Comparison of ENCODE assay signal across 32 cellular contexts in the genomic region with DNA sequence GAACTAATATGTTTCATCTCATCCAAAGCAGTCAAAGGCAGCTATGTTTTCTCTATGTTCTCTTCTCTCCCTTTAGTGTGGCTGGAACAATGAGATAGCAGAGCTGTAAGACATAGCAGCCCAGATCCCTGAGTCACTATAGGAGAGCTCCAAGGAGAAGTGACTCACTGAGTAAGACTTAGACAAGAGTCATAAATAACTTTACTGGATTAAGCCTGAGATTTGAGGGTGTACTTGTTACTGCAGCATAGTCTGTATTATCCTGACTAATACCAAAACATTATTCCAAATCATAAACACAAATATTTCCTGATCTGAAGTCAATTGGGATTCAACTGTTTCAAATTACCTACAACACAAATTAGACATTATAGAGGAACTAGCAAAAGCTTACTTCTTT. TPM values are rescaled to one million over a fixed set of nuclear protein-coding genes. Genes with fewer than 3 reads are reported as not detected.
"Had no signal": no experiment of that assay in that cellular context is flagged by ENCODE, and none has a peak within 500 bp of the region (broad histone marks: within the 10 kb centered on the region; RNA-seq: fewer than 3 reads in every experiment).

No MANE protein-coding gene starts in this region.

- H3K4me3 Mint-ChIP-seq: activated CD4-positive, alpha-beta T cell treated with anti-CD3 and anti-CD28 coated beads for 36 hours; activated CD8-positive, alpha-beta memory T cell treated with anti-CD3 and anti-CD28 coated beads, Interleukin-2, amount 10 ng/mL, durations not matched to agents 7 days and 5 days; activated CD8-positive, alpha-beta T cell treated with anti-CD3 and anti-CD28 coated beads, Interleukin-2, amount 10 ng/mL, durations not matched to agents 7 days and 5 days; activated naive CD4-positive, alpha-beta T cell treated with anti-CD3 and anti-CD28 coated beads, Interleukin-2, amount 50 U/mL, for 24 hours; activated naive CD8-positive, alpha-beta T cell treated with anti-CD3 and anti-CD28 coated beads, Interleukin-2, amount 50 U/mL, for 24 hours; naive thymus-derived CD4-positive, alpha-beta T cell; T-helper 2 cell treated with Interferon-gamma antibody and Interleukin-4, amounts not matched to agents 5 μg/mL and 100 μg/mL, for 36 hours had no signal

- H3K27ac Mint-ChIP-seq: activated CD4-positive, alpha-beta T cell treated with anti-CD3 and anti-CD28 coated beads for 36 hours; activated CD8-positive, alpha-beta memory T cell treated with anti-CD3 and anti-CD28 coated beads, Interleukin-2, amount 10 ng/mL, durations not matched to agents 7 days and 5 days; activated CD8-positive, alpha-beta T cell treated with anti-CD3 and anti-CD28 coated beads, Interleukin-2, amount 10 ng/mL, durations not matched to agents 7 days and 5 days; activated naive CD4-positive, alpha-beta T cell treated with anti-CD3 and anti-CD28 coated beads, Interleukin-2, amount 50 U/mL, for 24 hours; activated naive CD8-positive, alpha-beta T cell treated with anti-CD3 and anti-CD28 coated beads, Interleukin-2, amount 50 U/mL, for 24 hours; activated T-helper 2 cell treated with anti-CD3 and anti-CD28 coated beads, Interferon-gamma antibody, Interleukin-2, Interleukin-4, amounts not matched to agents 10 μg/mL and 5 μg/mL and 100 μg/mL, durations not matched to agents 14 hours and 24 hours and 36 hours; naive thymus-derived CD4-positive, alpha-beta T cell; T-helper 2 cell treated with Interferon-gamma antibody and Interleukin-4, amounts not matched to agents 5 μg/mL and 100 μg/mL, for 36 hours had no signal

- H3K9me3 ChIP-seq: colonic mucosa, pancreas, psoas muscle, tibial nerve had no signal

- H3K27me3 ChIP-seq: colonic mucosa, tibial nerve had no signal

- H3K4me1 Mint-ChIP-seq: activated CD4-positive, alpha-beta T cell treated with anti-CD3 and anti-CD28 coated beads for 36 hours; activated CD8-positive, alpha-beta memory T cell treated with anti-CD3 and anti-CD28 coated beads, Interleukin-2, amount 10 ng/mL, durations not matched to agents 7 days and 5 days; activated naive CD4-positive, alpha-beta T cell treated with anti-CD3 and anti-CD28 coated beads, Interleukin-2, amount 50 U/mL, for 24 hours; activated naive CD8-positive, alpha-beta T cell treated with anti-CD3 and anti-CD28 coated beads, Interleukin-2, amount 50 U/mL, for 24 hours; naive thymus-derived CD4-positive, alpha-beta T cell had no signal

- ATAC-seq: activated CD4-positive, alpha-beta T cell treated with anti-CD3 and anti-CD28 coated beads for 36 hours; activated CD8-positive, alpha-beta memory T cell treated with anti-CD3 and anti-CD28 coated beads, Interleukin-2, amount 10 ng/mL, durations not matched to agents 7 days and 5 days; activated CD8-positive, alpha-beta T cell treated with anti-CD3 and anti-CD28 coated beads, Interleukin-2, amount 10 ng/mL, durations not matched to agents 7 days and 5 days; activated naive CD8-positive, alpha-beta T cell treated with anti-CD3 and anti-CD28 coated beads, Interleukin-2, amount 50 U/mL, for 24 hours; heart right ventricle; left ventricle myocardium superior; naive thymus-derived CD4-positive, alpha-beta T cell; pancreas; psoas muscle had no signal

- H3K36me3 Mint-ChIP-seq: activated CD8-positive, alpha-beta memory T cell treated with anti-CD3 and anti-CD28 coated beads, Interleukin-2, amount 10 ng/mL, durations not matched to agents 7 days and 5 days; activated naive CD4-positive, alpha-beta T cell treated with anti-CD3 and anti-CD28 coated beads, Interleukin-2, amount 50 U/mL, for 24 hours had no signal

- H3K27ac ChIP-seq: colonic mucosa, heart right ventricle, pancreas, psoas muscle, spleen, tibial nerve had no signal

- FAIRE-seq: endometrium, islet of Langerhans, pancreas had no signal

- DNase-seq: activated CD4-positive, alpha-beta T cell treated with anti-CD3 and anti-CD28 coated beads for 36 hours; activated CD4-positive, CD25-positive, alpha-beta regulatory T cell; activated CD8-positive, alpha-beta memory T cell treated with anti-CD3 and anti-CD28 coated beads, Interleukin-2, amount 10 ng/mL, durations not matched to agents 7 days and 5 days; activated CD8-positive, alpha-beta T cell treated with anti-CD3 and anti-CD28 coated beads, Interleukin-2, amount 10 ng/mL, durations not matched to agents 7 days and 5 days; activated naive CD8-positive, alpha-beta T cell treated with anti-CD3 and anti-CD28 coated beads, Interleukin-2, amount 50 U/mL, for 24 hours; activated T-cell treated with anti-CD3 and anti-CD28 coated beads, Interleukin-2, amount 50 U/mL, for 48 hours; colonic mucosa; effector CD8-positive, alpha-beta T cell; erythroblast; foreskin melanocyte; heart right ventricle; left ventricle myocardium superior; midbrain; naive thymus-derived CD4-positive, alpha-beta T cell; nucleus accumbens; pancreas; psoas muscle; spleen; stimulated activated naive CD4-positive, alpha-beta T cell treated with Interleukin-2 at 50 U/mL for 16 hours; T-helper 1 cell had no signal

- H3K4me3 ChIP-seq: colonic mucosa, heart right ventricle, pancreas, psoas muscle, spleen, tibial nerve had no signal

- H3K9me3 Mint-ChIP-seq: T-helper 2 cell treated with Interferon-gamma antibody and Interleukin-4, amounts not matched to agents 5 μg/mL and 100 μg/mL, for 36 hours had no signal

- H3K4me1 ChIP-seq: colonic mucosa, heart right ventricle, pancreas, psoas muscle, spleen, tibial nerve had no signal

- H3K36me3 ChIP-seq: colonic mucosa, heart right ventricle, pancreas, spleen, tibial nerve had no signal

RNA-seq across cellular contexts. Expression of a gene that starts 3.9 kb away (rescaled TPM):
- total RNA-seq: activated CD4-positive, alpha-beta T cell treated with anti-CD3 and anti-CD28 coated beads for 36 hours; activated CD8-positive, alpha-beta memory T cell treated with anti-CD3 and anti-CD28 coated beads, Interleukin-2, amount 10 ng/mL, durations not matched to agents 7 days and 5 days; activated CD8-positive, alpha-beta T cell treated with anti-CD3 and anti-CD28 coated beads, Interleukin-2, amount 10 ng/mL, durations not matched to agents 7 days and 5 days; activated T-helper 2 cell treated with anti-CD3 and anti-CD28 coated beads, Interferon-gamma antibody, Interleukin-2, Interleukin-4, amounts not matched to agents 10 μg/mL and 5 μg/mL and 100 μg/mL, durations not matched to agents 14 hours and 24 hours and 36 hours; colonic mucosa; dermis microvascular lymphatic vessel endothelial cell; glomerular endothelial cell; heart right ventricle; left ventricle myocardium superior; lung microvascular endothelial cell; naive thymus-derived CD4-positive, alpha-beta T cell; pancreas; psoas muscle; spleen; temporal lobe; tibial nerve; urinary bladder had no signal
- polyA plus RNA-seq: heart right ventricle; naive thymus-derived CD4-positive, alpha-beta T cell; neural cell; pancreas; psoas muscle; spleen; urinary bladder had no signal
